20 cellular contexts compared by ENCODE assay signal in genomic region chr3:113751145-113751544, GRCh38.
"Had no signal": no experiment of that assay in that cellular context is flagged by ENCODE, and none has a peak within 500 bp of the region (broad histone marks: within the 10 kb centered on the region; RNA-seq: fewer than 3 reads in every experiment).

No MANE protein-coding gene starts in this region.

- H3K4me3 ChIP-seq: cardiac muscle cell, heart right ventricle, left lung, sigmoid colon, thyroid gland had no signal

- H3K36me3 ChIP-seq: cardiac muscle cell, heart right ventricle, left lung, sigmoid colon, thyroid gland had no signal

- H3K9me3 ChIP-seq: heart right ventricle, left lung, sigmoid colon, thyroid gland had no signal

- DNase-seq: activated CD4-positive, alpha-beta T cell treated with anti-CD3 and anti-CD28 coated beads for 4 hours; activated CD4-positive, alpha-beta T cell treated with anti-CD3 and anti-CD28 coated beads, Interleukin-2, amount 50 U/mL, for 48 hours; activated CD4-positive, CD25-positive, alpha-beta regulatory T cell; activated naive CD4-positive, alpha-beta T cell treated with Interleukin-2 at 50 U/mL for 16 hours; activated naive CD8-positive, alpha-beta T cell treated with anti-CD3 and anti-CD28 coated beads, Interleukin-2, amount 10 ng/mL, durations not matched to agents 7 days and 5 days; activated T-cell treated with anti-CD3 and anti-CD28 coated beads, Interleukin-2, amount 50 U/mL, for 48 hours; amygdala; cortex of kidney; heart right ventricle; left lung; midbrain; natural killer cell; retina; sigmoid colon; stimulated activated CD4-positive, alpha-beta T cell treated with anti-CD3 and anti-CD28 coated beads, Interleukin-2, amount 100 ng/mL, for 48 hours; stimulated activated CD8-positive, alpha-beta memory T cell treated with anti-CD3 and anti-CD28 coated beads, Interleukin-4, amount 100 ng/mL, for 48 hours; stimulated activated naive B cell treated with anti-CD40 and anti-IgM and Interleukin-4, amounts not matched to agents 10 μg/mL and 1 μg/mL and 100 μg/mL, for 72 hours; T1000; thyroid gland had no signal

- H3K27ac ChIP-seq: cardiac muscle cell, heart right ventricle, left lung, sigmoid colon, thyroid gland had no signal

- ATAC-seq: heart right ventricle; left lung; natural killer cell; stimulated activated naive B cell treated with anti-CD40 and anti-IgM and Interleukin-4, amounts not matched to agents 10 μg/mL and 1 μg/mL and 100 μg/mL, for 72 hours had no signal

- H3K27me3 ChIP-seq: cardiac muscle cell, heart right ventricle, left lung, sigmoid colon, thyroid gland had no signal
